Comparison of ENCODE assay signal across 9 cellular contexts in genomic region chr19:10421240-10421948, GRCh38. TPM values are rescaled to one million over a fixed set of nuclear protein-coding genes. Genes with fewer than 3 reads are reported as not detected.
DNase-seq lines count a peak whose midpoint lies in the region; ATAC-seq, FAIRE-seq and TF ChIP-seq lines count a peak whose summit lies in the region.
"Had no signal": no experiment of that assay in that cellular context is flagged by ENCODE, and none has a peak within 500 bp of the region (broad histone marks: within the 10 kb centered on the region; RNA-seq: fewer than 3 reads in every experiment).

No MANE protein-coding gene starts in this region.

- no peak for ATAC-seq in HepG2
- no peak for ATAC-seq in right lobe of liver

- H3K4me3 Mint-ChIP-seq in type B pancreatic cell, result peak overlapping the region; percentile 71

- H3K9me3 ChIP-seq in HepG2 (ENCODE audit: low read length) (no peaks in the 10 kb centered on the region), right lobe of liver (no peaks in the 10 kb centered on the region)
- H3K9me3 ChIP-seq: transverse colon had no signal

- intact Hi-C loops in HepG2 (cut with micrococcal nuclease; ENCODE audit: unreplicated experiment) (no loop called here), right lobe of liver (cut with DNase I) (no loop called here), dorsolateral prefrontal cortex (cut with DNase I) (no loop called here)

- H3K4me3 ChIP-seq in HepG2 (replicated peaks in 1 of 3; ENCODE audit: insufficient read depth in 1 of 3, low read depth in 2 of 3, low read length in 3 of 3) (no peak overlapping the region; a peak in 1 of 6 replicates), right lobe of liver (no peak overlapping the region), dorsolateral prefrontal cortex (peak overlapping the region in 54 of 59 donors; percentile 1 to 65 (median 49))

- peaks cover 24% of the 10 kb centered on the region for H3K4me1 Mint-ChIP-seq in type B pancreatic cell (ENCODE audit: unreplicated experiment)

- H2AFZ ChIP-seq in HepG2 (ENCODE audit: low read length), result no peak overlapping the region

- POLR2A ChIA-PET in HepG2 (lab: Yijun Ruan, JAX), result no interaction called here

- H3K27ac Mint-ChIP-seq in type B pancreatic cell, result no peak overlapping the region

- no peak overlapping the region for H3K9ac ChIP-seq in HepG2 (ENCODE audit: insufficient read depth, low read depth, low read length)

- H3K4me2 ChIP-seq in HepG2 (ENCODE audit: low read depth, low read length), result no peak overlapping the region

- DNase-seq in HepG2 (ENCODE audit: low spot score), result no peak
- DNase-seq in right lobe of liver, result no peak
- peak; percentile 92 for DNase-seq in OCI-M2 (lab: John Stamatoyannopoulos, UW; ENCODE audit: unreplicated experiment)
- DNase-seq in dorsolateral prefrontal cortex, result no peak
- DNase-seq in type B pancreatic cell (ENCODE audit: extremely low spot score, unreplicated experiment), result no peak
- no peak for DNase-seq in hypothalamus (lab: John Stamatoyannopoulos, UW)
- no peak for DNase-seq in DMS 273 treated with DMSO at 0.1 percent for 48 hours (lab: John Stamatoyannopoulos, UW)
- no peak for DNase-seq in RCC 7860 (ENCODE audit: low spot score)
- DNase-seq: transverse colon had no signal

- CTCF ChIA-PET in HepG2 (lab: Yijun Ruan, JAX; ENCODE audit: low intra/inter-chr PET ratio, low total read pairs), result no interaction called here

- no peaks in the 10 kb centered on the region; the same call in 1 of the 2 replicates for H4K20me1 ChIP-seq in HepG2 (ENCODE audit: insufficient read depth, low read length)

- peaks cover 86% of the 10 kb centered on the region for H3K27me3 Mint-ChIP-seq in type B pancreatic cell

- in situ Hi-C loops in HepG2 (cut with HindIII; ENCODE audit: extremely low pct_ligation_motif_present, low pct_unique_long_range_greater_than_20kb), result no loop called here

- H3K79me2 ChIP-seq in HepG2 (ENCODE audit: insufficient read depth, low read length), result no peaks in the 10 kb centered on the region

- peaks cover 48% of the 10 kb centered on the region for H3K4me1 ChIP-seq in HepG2 (ENCODE audit: insufficient read depth, low read length)
- peaks cover 0 to 25% (median 5%) of the 10 kb centered on the region in 4 donors for H3K4me1 ChIP-seq in right lobe of liver

- TF ChIP-seq RAD21 in HepG2 (CRISPR knock-in tag; IDR thresholded peaks at IDR 0.05), result no peak

- TF ChIP-seq EP300 in HepG2 (IDR thresholded peaks at IDR 0.05; ENCODE audit: low read depth in 2 of 2, low read length in 2 of 2) (no peak), HepG2 (CRISPR knock-in tag; IDR thresholded peaks at IDR 0.05; ENCODE audit: borderline replicate concordance) (no peak)

- 9% methylated on average over 5 of the region's 16 CpGs for WGBS in HepG2 (ENCODE audit: low lambda C conversion rate)
- 5% methylated on average over 3 of the region's 16 CpGs for WGBS in right lobe of liver (ENCODE audit: insufficient coverage, low coverage, low lambda C conversion rate, missing lambda C conversion rate)

- no peak overlapping the region for H3K27ac ChIP-seq in HepG2 (ENCODE audit: extremely low read length, insufficient read depth, low read length)
- H3K27ac ChIP-seq in right lobe of liver, result no peak overlapping the region
- peak overlapping the region in 4 of 59 donors; percentile 11 to 85 (median 57) for H3K27ac ChIP-seq in dorsolateral prefrontal cortex
- H3K27ac ChIP-seq: transverse colon had no signal

- no peaks in the 10 kb centered on the region for H3K9me3 Mint-ChIP-seq in type B pancreatic cell

- H3K27me3 ChIP-seq in HepG2 (ENCODE audit: control insufficient read depth in 1 of 2, insufficient read depth in 2 of 2, low read length in 2 of 2), result peaks cover 18 to 68% of the 10 kb centered on the region in 2 experiments
- H3K27me3 ChIP-seq in right lobe of liver, result peaks cover 0 to 21% of the 10 kb centered on the region in 2 donors
- H3K27me3 ChIP-seq in dorsolateral prefrontal cortex, result peaks cover 0 to 91% (median 42%) of the 10 kb centered on the region in 45 donors

- TF ChIP-seq CTCF in HepG2 (CRISPR knock-in tag; IDR thresholded peaks at IDR 0.05), result no peak
- no peak for TF ChIP-seq CTCF in right lobe of liver (IDR thresholded peaks at IDR 0.05)
- TF ChIP-seq CTCF in dorsolateral prefrontal cortex (IDR thresholded peaks at IDR 0.05 in 54 of 56, conservative IDR thresholded peaks at IDR 0.05 in 2 of 56; ENCODE audit: low read depth in 1 of 56, partially characterized antibody in 56 of 56), result peak in 3 of 56 donors; percentile 1 to 8 (median 2)
- TF ChIP-seq CTCF in type B pancreatic cell (conservative IDR thresholded peaks at IDR 0.05), result no peak

- TF ChIP-seq POLR2A in HepG2 (IDR thresholded peaks at IDR 0.05; ENCODE audit: insufficient read depth in 1 of 2, low read depth in 2 of 2, low read length in 2 of 2), result no peak
- TF ChIP-seq POLR2A in right lobe of liver (IDR thresholded peaks at IDR 0.05), result no peak

- peaks cover 3% of the 10 kb centered on the region for H3K36me3 Mint-ChIP-seq in type B pancreatic cell

- H3K36me3 ChIP-seq in HepG2 (replicated peaks in 1 of 2; ENCODE audit: control insufficient read depth in 1 of 2, insufficient read depth in 2 of 2, low read length in 2 of 2) (no peaks in the 10 kb centered on the region), right lobe of liver (no peaks in the 10 kb centered on the region)
- H3K36me3 ChIP-seq: transverse colon had no signal

- FAIRE-seq in HepG2 (lab: Jason Lieb, UNC) (no peak), RCC 7860 (lab: Jason Lieb, UNC) (no peak)

- BruUV-seq in HepG2 (replicated peaks; lab: Mats Ljungman, UMichigan), result no TSS peak

RNA-seq across cellular contexts. Expression of gene PDE4A, which starts 1.1 kb away (rescaled TPM):
- 1.1 TPM in 2 replicates for total RNA-seq in HepG2 (2016; rRNA removed; fragmentation: Illumina TruSeq; extraction: Trizol)
- 1.5 and 1.6 TPM in 2 replicates for total RNA-seq in HepG2 (2016; cell fraction: cytosol; rRNA removed; fragmentation: Illumina TruSeq; extraction: Trizol; ENCODE audit: low read depth)
- 0.89 and 1.2 TPM in 2 replicates for total RNA-seq in HepG2 (2016; cell fraction: insoluble cytoplasmic fraction; rRNA removed; fragmentation: Illumina TruSeq; extraction: Trizol)
- total RNA-seq in HepG2 (2016; cell fraction: membrane; rRNA removed; fragmentation: Illumina TruSeq; extraction: Trizol), result 3.6 and 3.7 TPM in 2 replicates
- total RNA-seq in HepG2 (2016; cell fraction: nucleus; rRNA removed; fragmentation: Illumina TruSeq; extraction: Trizol), result 1.3 and 1.5 TPM in 2 replicates
- 4.1 TPM in 2 replicates for polyA plus RNA-seq in HepG2 (2011; rRNA removed)
- polyA plus RNA-seq in HepG2 (2011; cell fraction: cytosol; rRNA removed), result 3.5 and 3.8 TPM in 2 replicates
- 9.1 and 10.2 TPM in 2 replicates for polyA plus RNA-seq in HepG2 (2011; cell fraction: nucleus; rRNA removed)
- polyA plus RNA-seq in HepG2 (2012), result 5.1 and 5.7 TPM in 2 replicates
- 3.3 and 3.8 TPM in 2 replicates for polyA plus RNA-seq in HepG2 (2016; cell fraction: cytosol; fragmentation: Illumina TruSeq; extraction: Trizol; ENCODE audit: low read depth)
- 2.8 and 3.6 TPM in 2 replicates for polyA plus RNA-seq in HepG2 (2016; cell fraction: insoluble cytoplasmic fraction; fragmentation: Illumina TruSeq; extraction: Trizol; ENCODE audit: low read depth)
- 6.6 and 7.6 TPM in 2 replicates for polyA plus RNA-seq in HepG2 (2016; cell fraction: membrane; fragmentation: Illumina TruSeq; extraction: Trizol; ENCODE audit: low read depth)
- 5.9 and 7.4 TPM in 2 replicates for polyA plus RNA-seq in HepG2 (2016; cell fraction: nucleus; fragmentation: Illumina TruSeq; extraction: Trizol; ENCODE audit: insufficient read depth, low read depth)
- 1.0 and 6.6 TPM in 2 replicates for polyA minus RNA-seq in HepG2 (2011; rRNA and poly(A)+ RNA removed; ENCODE audit: low replicate concordance)
- 3.9 and 5.0 TPM in 2 replicates for polyA minus RNA-seq in HepG2 (2011; cell fraction: cytosol; rRNA and poly(A)+ RNA removed)
- polyA minus RNA-seq in HepG2 (2011; cell fraction: nucleus; rRNA and poly(A)+ RNA removed), result 2.6 and 2.9 TPM in 2 replicates
- 1 to 10 TPM; 1.2 to 5.8 (median 2.7) TPM for total RNA-seq in right lobe of liver
- total RNA-seq in dorsolateral prefrontal cortex, result 10 to 100 TPM; 23.3 to 88.7 (median 59.0) TPM
- total RNA-seq in type B pancreatic cell (ENCODE audit: low replicate concordance), result 0.90 and 1.6 TPM in 2 replicates

RNA-seq across cellular contexts. Expression of gene CDC37, which starts 18.1 kb away (rescaled TPM):
- total RNA-seq in HepG2 (2016; rRNA removed; fragmentation: Illumina TruSeq; extraction: Trizol), result 134 and 158 TPM in 2 replicates
- total RNA-seq in HepG2 (2016; cell fraction: cytosol; rRNA removed; fragmentation: Illumina TruSeq; extraction: Trizol; ENCODE audit: low read depth), result 36.6 and 36.7 TPM in 2 replicates
- total RNA-seq in HepG2 (2016; cell fraction: insoluble cytoplasmic fraction; rRNA removed; fragmentation: Illumina TruSeq; extraction: Trizol), result 125 and 171 TPM in 2 replicates
- total RNA-seq in HepG2 (2016; cell fraction: membrane; rRNA removed; fragmentation: Illumina TruSeq; extraction: Trizol), result 51.9 and 53.0 TPM in 2 replicates
- total RNA-seq in HepG2 (2016; cell fraction: nucleus; rRNA removed; fragmentation: Illumina TruSeq; extraction: Trizol), result 80.1 and 80.2 TPM in 2 replicates
- polyA plus RNA-seq in HepG2 (2011; rRNA removed), result 177 and 191 TPM in 2 replicates
- polyA plus RNA-seq in HepG2 (2011; cell fraction: cytosol; rRNA removed), result 157 and 211 TPM in 2 replicates
- polyA plus RNA-seq in HepG2 (2011; cell fraction: nucleus; rRNA removed), result 522 and 527 TPM in 2 replicates
- 89.1 and 94.9 TPM in 2 replicates for polyA plus RNA-seq in HepG2 (2012)
- polyA plus RNA-seq in HepG2 (2016; cell fraction: cytosol; fragmentation: Illumina TruSeq; extraction: Trizol; ENCODE audit: low read depth), result 39.2 and 43.2 TPM in 2 replicates
- 161 and 171 TPM in 2 replicates for polyA plus RNA-seq in HepG2 (2016; cell fraction: insoluble cytoplasmic fraction; fragmentation: Illumina TruSeq; extraction: Trizol; ENCODE audit: low read depth)
- polyA plus RNA-seq in HepG2 (2016; cell fraction: membrane; fragmentation: Illumina TruSeq; extraction: Trizol; ENCODE audit: low read depth), result 52.6 and 54.0 TPM in 2 replicates
- polyA plus RNA-seq in HepG2 (2016; cell fraction: nucleus; fragmentation: Illumina TruSeq; extraction: Trizol; ENCODE audit: insufficient read depth, low read depth), result 240 and 249 TPM in 2 replicates
- 90.9 and 144 TPM in 2 replicates for polyA minus RNA-seq in HepG2 (2011; rRNA and poly(A)+ RNA removed; ENCODE audit: low replicate concordance)
- 42.3 and 52.9 TPM in 2 replicates for polyA minus RNA-seq in HepG2 (2011; cell fraction: cytosol; rRNA and poly(A)+ RNA removed)
- 38.0 and 40.4 TPM in 2 replicates for polyA minus RNA-seq in HepG2 (2011; cell fraction: nucleus; rRNA and poly(A)+ RNA removed)
- 10 to 100 TPM; 39.6 to 74.9 (median 50.1) TPM for total RNA-seq in right lobe of liver
- total RNA-seq in dorsolateral prefrontal cortex, result 100 to 1,000 TPM in 117 of 120 experiments, 10 to 100 TPM in 3; 92.2 to 206 (median 145) TPM
- 125 and 126 TPM in 2 replicates for total RNA-seq in type B pancreatic cell (ENCODE audit: low replicate concordance)

RNA-seq across cellular contexts. Expression of gene TYK2, which starts 41.0 kb away (rescaled TPM):
- total RNA-seq in HepG2 (2016; rRNA removed; fragmentation: Illumina TruSeq; extraction: Trizol), result 39.9 and 60.1 TPM in 2 replicates
- total RNA-seq in HepG2 (2016; cell fraction: cytosol; rRNA removed; fragmentation: Illumina TruSeq; extraction: Trizol; ENCODE audit: low read depth), result 18.1 and 22.9 TPM in 2 replicates
- total RNA-seq in HepG2 (2016; cell fraction: insoluble cytoplasmic fraction; rRNA removed; fragmentation: Illumina TruSeq; extraction: Trizol), result 32.6 and 70.2 TPM in 2 replicates
- 32.1 and 33.4 TPM in 2 replicates for total RNA-seq in HepG2 (2016; cell fraction: membrane; rRNA removed; fragmentation: Illumina TruSeq; extraction: Trizol)
- total RNA-seq in HepG2 (2016; cell fraction: nucleus; rRNA removed; fragmentation: Illumina TruSeq; extraction: Trizol), result 63.1 and 76.4 TPM in 2 replicates
- 38.8 and 40.8 TPM in 2 replicates for polyA plus RNA-seq in HepG2 (2011; rRNA removed)
- polyA plus RNA-seq in HepG2 (2011; cell fraction: cytosol; rRNA removed), result 14.9 and 22.3 TPM in 2 replicates
- polyA plus RNA-seq in HepG2 (2011; cell fraction: nucleus; rRNA removed), result 283 and 302 TPM in 2 replicates
- 37.3 and 46.8 TPM in 2 replicates for polyA plus RNA-seq in HepG2 (2012)
- polyA plus RNA-seq in HepG2 (2016; cell fraction: cytosol; fragmentation: Illumina TruSeq; extraction: Trizol; ENCODE audit: low read depth), result 14.0 and 16.4 TPM in 2 replicates
- 50.3 and 62.5 TPM in 2 replicates for polyA plus RNA-seq in HepG2 (2016; cell fraction: insoluble cytoplasmic fraction; fragmentation: Illumina TruSeq; extraction: Trizol; ENCODE audit: low read depth)
- 32.6 and 34.8 TPM in 2 replicates for polyA plus RNA-seq in HepG2 (2016; cell fraction: membrane; fragmentation: Illumina TruSeq; extraction: Trizol; ENCODE audit: low read depth)
- 231 and 244 TPM in 2 replicates for polyA plus RNA-seq in HepG2 (2016; cell fraction: nucleus; fragmentation: Illumina TruSeq; extraction: Trizol; ENCODE audit: insufficient read depth, low read depth)
- 53.7 and 73.5 TPM in 2 replicates for polyA minus RNA-seq in HepG2 (2011; rRNA and poly(A)+ RNA removed; ENCODE audit: low replicate concordance)
- polyA minus RNA-seq in HepG2 (2011; cell fraction: cytosol; rRNA and poly(A)+ RNA removed), result 20.7 and 22.3 TPM in 2 replicates
- 30.0 and 34.8 TPM in 2 replicates for polyA minus RNA-seq in HepG2 (2011; cell fraction: nucleus; rRNA and poly(A)+ RNA removed)
- 100 to 1,000 TPM in 1 of 6 experiments, 10 to 100 TPM in 5; 63.9 to 106 (median 72.9) TPM for total RNA-seq in right lobe of liver
- total RNA-seq in dorsolateral prefrontal cortex, result 100 to 1,000 TPM in 94 of 120 experiments, 10 to 100 TPM in 26; 69.3 to 186 (median 118) TPM
- total RNA-seq in type B pancreatic cell (ENCODE audit: low replicate concordance), result 96.6 and 131 TPM in 2 replicates

Comparison
In these comparisons a context has a peak if more than half of its experiments do, and no peak if none do; other contexts are left out.
1. H3K4me3 ChIP-seq: peak in dorsolateral prefrontal cortex (54 of 59); none in HepG2 (0 of 3) and right lobe of liver (0 of 3).